Comparison of ENCODE assay signal across 21 cellular contexts in the genomic region with DNA sequence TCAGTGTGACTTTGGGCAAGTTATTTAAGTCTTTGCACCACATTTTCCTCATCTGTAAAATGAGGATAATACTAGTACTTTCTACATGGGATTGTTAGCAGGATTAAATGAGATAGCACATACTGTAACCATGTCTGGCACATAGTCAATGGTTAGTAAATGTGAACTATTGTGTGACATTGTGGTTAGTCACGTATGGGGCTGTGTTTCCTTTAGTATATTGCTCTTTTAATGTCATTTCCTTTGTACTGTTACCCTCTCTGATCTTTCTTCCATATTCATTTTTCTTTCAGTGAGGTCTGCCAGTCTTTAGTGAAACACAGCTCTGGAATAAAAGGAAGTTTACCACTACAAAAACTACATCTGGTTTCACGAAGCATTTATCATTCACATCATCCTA. TPM values are rescaled to one million over a fixed set of nuclear protein-coding genes. Genes with fewer than 3 reads are reported as not detected.
DNase-seq lines count a peak whose midpoint lies in the region; ATAC-seq and TF ChIP-seq lines count a peak whose summit lies in the region.
"Had no signal": no experiment of that assay in that cellular context is flagged by ENCODE, and none has a peak within 500 bp of the region (broad histone marks: within the 10 kb centered on the region; RNA-seq: fewer than 3 reads in every experiment).

No MANE protein-coding gene starts in this region.

- ATAC-seq in PC-3: no peak
- ATAC-seq in activated naive CD8-positive, alpha-beta T cell treated with anti-CD3 and anti-CD28 coated beads, Interleukin-2, amount 10 ng/mL, durations not matched to agents 7 days and 5 days (ENCODE audit: low read depth): peak; percentile 90
- peak; percentile 83 to 85 for ATAC-seq in natural killer cell treated with Interleukin-12 subunit alpha and Interleukin-12 subunit beta and Interleukin-15 and Interleukin-18, amount 100 ng/mL, for 72 hours
- no peak for ATAC-seq in GM19395 (IDR thresholded peaks at IDR 0.05; ENCODE audit: unreplicated experiment)
- ATAC-seq: GM12878, left colon, upper lobe of right lung had no signal

- H3K9me2 ChIP-seq in PC-3 (replicated peaks; ENCODE audit: low read length) (no peaks in the 10 kb centered on the region), GM23248 (ENCODE audit: insufficient read depth) (no peaks in the 10 kb centered on the region)

- DNase-seq in activated CD4-positive, alpha-beta T cell treated with anti-CD3 and anti-CD28 coated beads, Interleukin-2, amount 10 ng/mL, durations not matched to agents 7 days and 5 days: no peak
- DNase-seq in activated CD4-positive, alpha-beta T cell treated with anti-CD3 and anti-CD28 coated beads for 4 hours: no peak
- DNase-seq in PC-3: peak; percentile 15
- no peak for DNase-seq in activated naive CD8-positive, alpha-beta T cell treated with anti-CD3 and anti-CD28 coated beads, Interleukin-2, amount 10 ng/mL, durations not matched to agents 7 days and 5 days
- no peak for DNase-seq in natural killer cell treated with Interleukin-12 subunit alpha and Interleukin-12 subunit beta and Interleukin-15 and Interleukin-18, amount 100 ng/mL, for 72 hours (ENCODE audit: low spot score)
- no peak for DNase-seq in cerebellar cortex (ENCODE audit: low spot score)
- no peak for DNase-seq in GM23248
- DNase-seq: BE2C, DMS 273 treated with DMSO at 0.1 percent for 48 hours, left colon, NCI-H1417 treated with DMSO at 0.1 percent for 48 hours, NCI-H526 treated with DMSO at 0.1 percent for 48 hours, nephron progenitor cell, Right ventricle myocardium superior, upper lobe of right lung had no signal

- H3K4me3 Mint-ChIP-seq in activated CD4-positive, alpha-beta T cell treated with anti-CD3 and anti-CD28 coated beads, Interleukin-2, amount 10 ng/mL, durations not matched to agents 7 days and 5 days: no peak overlapping the region
- H3K4me3 Mint-ChIP-seq in activated naive CD8-positive, alpha-beta T cell treated with anti-CD3 and anti-CD28 coated beads, Interleukin-2, amount 10 ng/mL, durations not matched to agents 7 days and 5 days: peak overlapping the region; percentile 67
- peak overlapping the region; percentile 4 for H3K4me3 Mint-ChIP-seq in natural killer cell treated with Interleukin-12 subunit alpha and Interleukin-12 subunit beta and Interleukin-15 and Interleukin-18, amount 100 ng/mL, for 72 hours
- H3K4me3 Mint-ChIP-seq: nephron progenitor cell had no signal

- peak overlapping the region; percentile 78 for H3K27ac Mint-ChIP-seq in activated CD4-positive, alpha-beta T cell treated with anti-CD3 and anti-CD28 coated beads, Interleukin-2, amount 10 ng/mL, durations not matched to agents 7 days and 5 days
- peak overlapping the region; percentile 85 for H3K27ac Mint-ChIP-seq in activated naive CD8-positive, alpha-beta T cell treated with anti-CD3 and anti-CD28 coated beads, Interleukin-2, amount 10 ng/mL, durations not matched to agents 7 days and 5 days
- H3K27ac Mint-ChIP-seq in natural killer cell treated with Interleukin-12 subunit alpha and Interleukin-12 subunit beta and Interleukin-15 and Interleukin-18, amount 100 ng/mL, for 72 hours: no peak overlapping the region
- H3K27ac Mint-ChIP-seq: nephron progenitor cell had no signal

- H4K20me1 ChIP-seq in PC-3 (ENCODE audit: low read length) (no peaks in the 10 kb centered on the region), GM23248 (ENCODE audit: insufficient read depth) (no peaks in the 10 kb centered on the region)

- H3K79me2 ChIP-seq in PC-3 (ENCODE audit: low read length) (peaks cover 40% of the 10 kb centered on the region), GM23248 (ENCODE audit: insufficient read depth) (peaks cover 77% of the 10 kb centered on the region)

- in situ Hi-C loops in GM23248 (cut with MboI): no loop called here

- no peak overlapping the region for H3K9ac ChIP-seq in PC-3 (ENCODE audit: low read length)
- H3K9ac ChIP-seq in GM23248: no peak overlapping the region

- H3K4me1 Mint-ChIP-seq in activated CD4-positive, alpha-beta T cell treated with anti-CD3 and anti-CD28 coated beads, Interleukin-2, amount 10 ng/mL, durations not matched to agents 7 days and 5 days: peaks cover 22% of the 10 kb centered on the region
- peaks cover 17% of the 10 kb centered on the region for H3K4me1 Mint-ChIP-seq in activated naive CD8-positive, alpha-beta T cell treated with anti-CD3 and anti-CD28 coated beads, Interleukin-2, amount 10 ng/mL, durations not matched to agents 7 days and 5 days
- peaks cover 20 to 23% of the 10 kb centered on the region in 2 donors for H3K4me1 Mint-ChIP-seq in natural killer cell treated with Interleukin-12 subunit alpha and Interleukin-12 subunit beta and Interleukin-15 and Interleukin-18, amount 100 ng/mL, for 72 hours (ENCODE audit: low read depth in 2 of 2)
- H3K4me1 Mint-ChIP-seq: nephron progenitor cell had no signal

- POLR2A ChIA-PET in activated CD4-positive, alpha-beta T cell treated with anti-CD3 and anti-CD28 coated beads, Interleukin-2, amount 10 ng/mL, durations not matched to agents 7 days and 5 days (lab: Charles Lee): no interaction called here
- POLR2A ChIA-PET in PC-3 (lab: Charles Lee; ENCODE audit: unreplicated experiment): interaction anchor here (0.6 kb wide), 2 partner anchors 125 to 560 kb away, joined by 3 to 4 read pairs; no protein-coding TSS in a partner anchor
- POLR2A ChIA-PET in activated naive CD8-positive, alpha-beta T cell treated with anti-CD3 and anti-CD28 coated beads, Interleukin-2, amount 10 ng/mL, durations not matched to agents 7 days and 5 days (lab: Charles Lee): no interaction called here

- H3K4me1 ChIP-seq in PC-3 (ENCODE audit: insufficient read depth, low read length) (no peaks in the 10 kb centered on the region), GM23248 (ENCODE audit: insufficient read depth) (no peaks in the 10 kb centered on the region; the same call in 1 of the 2 replicates)
- H3K4me1 ChIP-seq: upper lobe of right lung had no signal

- CTCF ChIA-PET in activated CD4-positive, alpha-beta T cell treated with anti-CD3 and anti-CD28 coated beads, Interleukin-2, amount 10 ng/mL, durations not matched to agents 7 days and 5 days (lab: Charles Lee): interaction anchor here (1.1 kb wide), 1 partner anchor 16 kb away, joined by 3 read pairs; no protein-coding TSS in a partner anchor
- CTCF ChIA-PET in PC-3 (lab: Charles Lee): no interaction called here

- H2AFZ ChIP-seq in PC-3 (ENCODE audit: low read length) (no peak overlapping the region), GM23248 (no peak overlapping the region)

- H3K9me3 ChIP-seq in PC-3 (ENCODE audit: low read length) (no peaks in the 10 kb centered on the region), GM23248 (ENCODE audit: low read depth) (no peaks in the 10 kb centered on the region)
- H3K9me3 ChIP-seq: BE2C, upper lobe of right lung had no signal

- no peak overlapping the region for H3K4me3 ChIP-seq in PC-3 (ENCODE audit: low read length)
- no peak overlapping the region for H3K4me3 ChIP-seq in GM23248
- H3K4me3 ChIP-seq: GM12878, upper lobe of right lung had no signal

- H3K27me3 ChIP-seq in PC-3 (ENCODE audit: low read length): no peaks in the 10 kb centered on the region
- H3K27me3 ChIP-seq in GM23248 (replicated peaks; ENCODE audit: insufficient read depth): no peaks in the 10 kb centered on the region
- H3K27me3 ChIP-seq: BE2C, upper lobe of right lung had no signal

- H3K27me3 Mint-ChIP-seq in activated CD4-positive, alpha-beta T cell treated with anti-CD3 and anti-CD28 coated beads, Interleukin-2, amount 10 ng/mL, durations not matched to agents 7 days and 5 days: no peaks in the 10 kb centered on the region
- no peaks in the 10 kb centered on the region for H3K27me3 Mint-ChIP-seq in activated naive CD8-positive, alpha-beta T cell treated with anti-CD3 and anti-CD28 coated beads, Interleukin-2, amount 10 ng/mL, durations not matched to agents 7 days and 5 days
- H3K27me3 Mint-ChIP-seq in natural killer cell treated with Interleukin-12 subunit alpha and Interleukin-12 subunit beta and Interleukin-15 and Interleukin-18, amount 100 ng/mL, for 72 hours: no peaks in the 10 kb centered on the region

- peaks cover 22% of the 10 kb centered on the region for H3K9me3 Mint-ChIP-seq in activated CD4-positive, alpha-beta T cell treated with anti-CD3 and anti-CD28 coated beads, Interleukin-2, amount 10 ng/mL, durations not matched to agents 7 days and 5 days
- peaks cover 5% of the 10 kb centered on the region for H3K9me3 Mint-ChIP-seq in activated naive CD8-positive, alpha-beta T cell treated with anti-CD3 and anti-CD28 coated beads, Interleukin-2, amount 10 ng/mL, durations not matched to agents 7 days and 5 days
- no peaks in the 10 kb centered on the region for H3K9me3 Mint-ChIP-seq in natural killer cell treated with Interleukin-12 subunit alpha and Interleukin-12 subunit beta and Interleukin-15 and Interleukin-18, amount 100 ng/mL, for 72 hours

- no peak for TF ChIP-seq CTCF in PC-3 (conservative IDR thresholded peaks at IDR 0.05; ENCODE audit: low read depth, low read length)

- H3K36me3 ChIP-seq in PC-3 (ENCODE audit: low read depth, low read length) (peaks cover 54% of the 10 kb centered on the region), GM23248 (ENCODE audit: low read depth) (peaks cover 12% of the 10 kb centered on the region)

- no TSS peak for BruUV-seq in PC-3 (replicated peaks; lab: Mats Ljungman, UMichigan)

- 72 to 80% methylated on average over 2 of the region's 2 CpGs for WGBS in GM23248 (ENCODE audit: low coverage in 1 of 2, low lambda C conversion rate in 2 of 2, missing lambda C conversion rate in 2 of 2), 2 experiments

- H3K4me2 ChIP-seq in PC-3 (ENCODE audit: low read length) (no peak overlapping the region), GM23248 (ENCODE audit: unreplicated experiment) (no peak overlapping the region)

- intact Hi-C loops in PC-3 (cut with micrococcal nuclease): no loop called here

- peaks cover 75% of the 10 kb centered on the region for H3K36me3 Mint-ChIP-seq in activated CD4-positive, alpha-beta T cell treated with anti-CD3 and anti-CD28 coated beads, Interleukin-2, amount 10 ng/mL, durations not matched to agents 7 days and 5 days (ENCODE audit: low read depth)
- peaks cover 41% of the 10 kb centered on the region for H3K36me3 Mint-ChIP-seq in activated naive CD8-positive, alpha-beta T cell treated with anti-CD3 and anti-CD28 coated beads, Interleukin-2, amount 10 ng/mL, durations not matched to agents 7 days and 5 days
- peaks cover 13% of the 10 kb centered on the region for H3K36me3 Mint-ChIP-seq in natural killer cell treated with Interleukin-12 subunit alpha and Interleukin-12 subunit beta and Interleukin-15 and Interleukin-18, amount 100 ng/mL, for 72 hours

- H3F3A ChIP-seq in PC-3 (ENCODE audit: low read length, unreplicated experiment): no peaks in the 10 kb centered on the region
- H3F3A ChIP-seq in GM23248 (ENCODE audit: insufficient read depth): no peaks in the 10 kb centered on the region

- H3K27ac ChIP-seq in PC-3 (ENCODE audit: low read length) (no peak overlapping the region), GM23248 (no peak overlapping the region)
- H3K27ac ChIP-seq: upper lobe of right lung, VCaP had no signal

RNA-seq across cellular contexts. Expression of a gene that starts 21.4 kb away (rescaled TPM):
- total RNA-seq in activated CD4-positive, alpha-beta T cell treated with anti-CD3 and anti-CD28 coated beads, Interleukin-2, amount 10 ng/mL, durations not matched to agents 7 days and 5 days: 10 to 100 TPM; 58.8 to 62.7 TPM
- 68.0 and 93.8 TPM in 2 replicates for total RNA-seq in PC-3 (2014; rRNA removed)
- 10 to 100 TPM; 55.4 to 57.9 TPM for total RNA-seq in activated naive CD8-positive, alpha-beta T cell treated with anti-CD3 and anti-CD28 coated beads, Interleukin-2, amount 10 ng/mL, durations not matched to agents 7 days and 5 days
- 10 to 100 TPM; 62.3 to 84.6 TPM for total RNA-seq in natural killer cell treated with Interleukin-12 subunit alpha and Interleukin-12 subunit beta and Interleukin-15 and Interleukin-18, amount 100 ng/mL, for 72 hours
- total RNA-seq in GM23248 (2014; rRNA removed; shearing (Covaris generic)): 42.2 and 51.5 TPM in 2 replicates
- 29.0 and 31.7 TPM in 2 replicates for polyA plus RNA-seq in GM23248 (2016; fragmentation: Nextera tagmentation; extraction: Ambion mirVana)

RNA-seq across cellular contexts. Expression of a gene that starts 59.7 kb away (rescaled TPM):
- 1 to 10 TPM; 1.1 to 1.6 TPM for total RNA-seq in activated CD4-positive, alpha-beta T cell treated with anti-CD3 and anti-CD28 coated beads, Interleukin-2, amount 10 ng/mL, durations not matched to agents 7 days and 5 days
- total RNA-seq in PC-3 (2014; rRNA removed): not detected in 2 replicates
- total RNA-seq in activated naive CD8-positive, alpha-beta T cell treated with anti-CD3 and anti-CD28 coated beads, Interleukin-2, amount 10 ng/mL, durations not matched to agents 7 days and 5 days: 1 to 10 TPM; 4.0 to 4.2 TPM
- 1 to 10 TPM in 1 of 2 donors, under 1 TPM in 1; 0.92 to 2.1 TPM for total RNA-seq in natural killer cell treated with Interleukin-12 subunit alpha and Interleukin-12 subunit beta and Interleukin-15 and Interleukin-18, amount 100 ng/mL, for 72 hours
- total RNA-seq in GM23248 (2014; rRNA removed; shearing (Covaris generic)): not detected in 2 replicates
- polyA plus RNA-seq in GM23248 (2016; fragmentation: Nextera tagmentation; extraction: Ambion mirVana): not detected in 2 replicates
- total RNA-seq: cardiac septum, glomerular endothelial cell, mesenteric fat pad had no signal

Comparison
In these comparisons a context has a peak if more than half of its experiments do, and no peak if none do; other contexts are left out.
1. H3K27ac Mint-ChIP-seq: peak in activated CD4-positive, alpha-beta T cell treated with anti-CD3 and anti-CD28 coated beads, Interleukin-2, amount 10 ng/mL, durations not matched to agents 7 days and 5 days (single experiment) and activated naive CD8-positive, alpha-beta T cell treated with anti-CD3 and anti-CD28 coated beads, Interleukin-2, amount 10 ng/mL, durations not matched to agents 7 days and 5 days (single experiment); none in natural killer cell treated with Interleukin-12 subunit alpha and Interleukin-12 subunit beta and Interleukin-15 and Interleukin-18, amount 100 ng/mL, for 72 hours (0 of 2).
2. ATAC-seq: peak in activated naive CD8-positive, alpha-beta T cell treated with anti-CD3 and anti-CD28 coated beads, Interleukin-2, amount 10 ng/mL, durations not matched to agents 7 days and 5 days (single experiment) and natural killer cell treated with Interleukin-12 subunit alpha and Interleukin-12 subunit beta and Interleukin-15 and Interleukin-18, amount 100 ng/mL, for 72 hours (2 of 2); none in PC-3 (single experiment) and GM19395 (single experiment).